ENCODE assay signal across 21 cellular contexts in genomic region chr13:42532561-42533335, GRCh38. TPM values are rescaled to one million over a fixed set of nuclear protein-coding genes. Genes with fewer than 3 reads are reported as not detected.
A peak's percentile ranks its signal among the peaks of the same experiment; 100 is the strongest.
DNase-seq lines count a peak whose midpoint lies in the region; ATAC-seq and TF ChIP-seq lines count a peak whose summit lies in the region.
"Had no signal": no experiment of that assay in that cellular context is flagged by ENCODE, and none has a peak within 500 bp of the region (broad histone marks: within the 10 kb centered on the region; RNA-seq: fewer than 3 reads in every experiment).

No MANE protein-coding gene starts in this region.

- H3K4me1 Mint-ChIP-seq in GM23338 (peaks cover 4% of the 10 kb centered on the region), mesothelial cell of epicardium (no peaks in the 10 kb centered on the region)
- H3K4me1 Mint-ChIP-seq: neural progenitor cell had no signal

- H3K4me3 Mint-ChIP-seq in GM23338 (no peak overlapping the region), mesothelial cell of epicardium (no peak overlapping the region)
- H3K4me3 Mint-ChIP-seq: CD8-positive, alpha-beta memory T cell; neural progenitor cell had no signal

- H3K36me3 ChIP-seq in GM23338 (ENCODE audit: insufficient read depth), result no peaks in the 10 kb centered on the region
- H3K36me3 ChIP-seq: breast epithelium, neural progenitor cell, stomach had no signal

- DNase-seq in SIG-M5 treated with dmso at 0.1 percent for 504 hours (lab: John Stamatoyannopoulos, UW; ENCODE audit: unreplicated experiment) (peak; percentile 47), SIG-M5 (lab: John Stamatoyannopoulos, UW) (no peak), NOMO-1 treated with DMSO at 0.1 percent for 48 hours (lab: John Stamatoyannopoulos, UW; ENCODE audit: unreplicated experiment) (peak; percentile 84), sciatic nerve (ENCODE audit: low spot score) (no peak), GM23338 (ENCODE audit: low spot score) (no peak), mesothelial cell of epicardium (ENCODE audit: low spot score in 2 of 2, unreplicated experiment in 2 of 2) (no peak)
- DNase-seq: activated CD4-positive, CD25-positive, alpha-beta regulatory T cell treated with anti-CD3 and anti-CD28 coated beads, Interleukin-2, amount 50 U/mL, for 72 hours; CD8-positive, alpha-beta memory T cell; effector CD8-positive, alpha-beta T cell; NCI-H1092 treated with DMSO at 0.1 percent for 48 hours; NCI-H226; stomach had no signal

- intact Hi-C loops in sciatic nerve (cut with DNase I), result no loop called here

- no peak overlapping the region for H3K27ac ChIP-seq in GM23338 (ENCODE audit: low read depth)
- H3K27ac ChIP-seq: 22Rv1, breast epithelium, neural progenitor cell, stomach had no signal

- ATAC-seq in HG02884 (IDR thresholded peaks at IDR 0.05; ENCODE audit: unreplicated experiment), result peak; percentile 57
- ATAC-seq in sciatic nerve, result peak; percentile 36
- no peak for ATAC-seq in GM23338
- no peak for ATAC-seq in GM18520 (IDR thresholded peaks at IDR 0.05; ENCODE audit: unreplicated experiment)
- ATAC-seq: activated naive CD4-positive, alpha-beta T cell treated with anti-CD3 and anti-CD28 coated beads, Interleukin-2, amount 50 U/mL, for 72 hours had no signal

- H3K9me3 Mint-ChIP-seq in GM23338 (peaks cover 6% of the 10 kb centered on the region; the same call in 2 of the 3 replicates), mesothelial cell of epicardium (peaks cover 6% of the 10 kb centered on the region)
- H3K9me3 Mint-ChIP-seq: CD8-positive, alpha-beta memory T cell; neural progenitor cell had no signal

- H3K4me3 ChIP-seq in GM23338, result no peak overlapping the region
- H3K4me3 ChIP-seq: breast epithelium, lung, neural progenitor cell, stomach had no signal

- H4K20me1 ChIP-seq in GM23338 (replicated peaks; ENCODE audit: insufficient read depth), result no peaks in the 10 kb centered on the region

- H3K4me2 ChIP-seq in GM23338, result no peak overlapping the region
- H3K4me2 ChIP-seq: neural progenitor cell had no signal

- H3K9me2 ChIP-seq in GM23338 (ENCODE audit: insufficient read depth), result peaks cover 39% of the 10 kb centered on the region

- no peak overlapping the region for H2AFZ ChIP-seq in GM23338
- H2AFZ ChIP-seq: neural progenitor cell had no signal

- peaks cover 6% of the 10 kb centered on the region; the same call in 1 of the 2 replicates for H3K4me1 ChIP-seq in GM23338 (ENCODE audit: insufficient read depth)
- H3K4me1 ChIP-seq: breast epithelium, neural progenitor cell, stomach had no signal

- H3K79me2 ChIP-seq in GM23338 (replicated peaks; ENCODE audit: insufficient read depth), result no peaks in the 10 kb centered on the region

- peaks cover 3% of the 10 kb centered on the region for H3K27me3 Mint-ChIP-seq in GM23338 (ENCODE audit: insufficient read depth, low read depth, poor library complexity)
- no peaks in the 10 kb centered on the region for H3K27me3 Mint-ChIP-seq in mesothelial cell of epicardium (ENCODE audit: low read depth)

- H3K27ac Mint-ChIP-seq in GM23338 (no peak overlapping the region), mesothelial cell of epicardium (no peak overlapping the region)
- H3K27ac Mint-ChIP-seq: activated naive CD4-positive, alpha-beta T cell treated with anti-CD3 and anti-CD28 coated beads, Interleukin-2, amount 50 U/mL, for 72 hours; CD8-positive, alpha-beta memory T cell; neural progenitor cell had no signal

- H3F3A ChIP-seq in GM23338 (replicated peaks; ENCODE audit: low read depth), result no peaks in the 10 kb centered on the region

- TF ChIP-seq CTCF in GM23338 (conservative IDR thresholded peaks at IDR 0.05; ENCODE audit: low read depth in 2 of 2), result no peak
- no peak for TF ChIP-seq CTCF in mesothelial cell of epicardium (IDR thresholded peaks at IDR 0.05; ENCODE audit: unreplicated experiment)

- H3K36me3 Mint-ChIP-seq in GM23338 (ENCODE audit: low read depth) (no peaks in the 10 kb centered on the region), mesothelial cell of epicardium (no peaks in the 10 kb centered on the region)
- H3K36me3 Mint-ChIP-seq: activated naive CD4-positive, alpha-beta T cell treated with anti-CD3 and anti-CD28 coated beads, Interleukin-2, amount 50 U/mL, for 72 hours; neural progenitor cell had no signal

- no peaks in the 10 kb centered on the region for H3K27me3 ChIP-seq in GM23338 (ENCODE audit: insufficient read depth)
- H3K27me3 ChIP-seq: breast epithelium, neural progenitor cell, stomach had no signal

TF ChIP-seq in GM23338, 12 proteins besides CTCF, POLR2A, EP300 and RAD21 (continues in another document):
- TF ChIP-seq EZH2 (IDR thresholded peaks at IDR 0.05; ENCODE audit: low read depth, unreplicated experiment) (no peak), ZNF114 (CRISPR knock-in tag; IDR thresholded peaks at IDR 0.05) (no peak), ZNF462 (CRISPR knock-in tag; IDR thresholded peaks at IDR 0.05) (no peak)

RNA-seq across cellular contexts. Expression of gene TNFSF11, which starts 41.2 kb away (rescaled TPM):
- total RNA-seq in sciatic nerve (not detected), mesothelial cell of epicardium (0.20 TPM in 1 of 3 replicates, not detected in the others)
- total RNA-seq in GM23338 (2014; rRNA removed; shearing (Covaris generic)), result 9.9 and 16.8 TPM in 2 replicates
- polyA plus RNA-seq in GM23338 (2016; fragmentation: Nextera tagmentation; extraction: Ambion mirVana), result 9.2 and 9.9 TPM in 2 replicates
- total RNA-seq: G401; T-helper 1 cell treated with Interleukin-12 subunit alpha and Interleukin-12 subunit beta and Interleukin-4 antibody, amounts not matched to agents 30 ng/mL and 1 ng/mL, for 36 hours had no signal

Comparison
In these comparisons a context has a peak if more than half of its experiments do, and no peak if none do; other contexts are left out.
1. DNase-seq: peak in SIG-M5 treated with dmso at 0.1 percent for 504 hours (single experiment) and NOMO-1 treated with DMSO at 0.1 percent for 48 hours (single experiment); none in SIG-M5 (single experiment), sciatic nerve (single experiment), GM23338 (single experiment) and mesothelial cell of epicardium (0 of 2).
2. ATAC-seq: peak in HG02884 (single experiment) and sciatic nerve (single experiment); none in GM23338 (single experiment) and GM18520 (single experiment).